8 cellular contexts compared by ENCODE assay signal in genomic region chr12:109994262-109995175, GRCh38. TPM values are rescaled to one million over a fixed set of nuclear protein-coding genes. Genes with fewer than 3 reads are reported as not detected.
DNase-seq lines count a peak whose midpoint lies in the region; FAIRE-seq and TF ChIP-seq lines count a peak whose summit lies in the region.

No MANE protein-coding gene starts in this region.

- TF ChIP-seq CTCF in HFF-Myc (IDR thresholded peaks at IDR 0.05; ENCODE audit: low read depth, low read length, missing control alignments) (no peak), esophagus squamous epithelium (IDR thresholded peaks at IDR 0.05) (no peak)

- peaks cover 0 to 50% (median 22%) of the 10 kb centered on the region in 3 donors for H3K4me1 ChIP-seq in esophagus squamous epithelium

- no peak overlapping the region for H3K27ac ChIP-seq in SK-N-MC
- peak overlapping the region; percentile 5 to 93 (median 88) for H3K27ac ChIP-seq in esophagus squamous epithelium
- peak overlapping the region in 15 of 21 experiments; percentile 87 to 99 (median 95) for H3K27ac ChIP-seq in skin epidermis

- H3K9ac ChIP-seq in SK-N-MC (ENCODE audit: insufficient read length), result peak overlapping the region; percentile 90

- DNase-seq in HFF-Myc (ENCODE audit: extremely low read depth, low read depth) (no peak), SK-N-MC (ENCODE audit: low read depth, low spot score) (no peak), esophagus squamous epithelium (lab: John Stamatoyannopoulos, UW) (no peak), erythroblast (lab: John Stamatoyannopoulos, UW) (no peak), GM12892 (ENCODE audit: insufficient read length) (no peak), NCI-H510A (lab: John Stamatoyannopoulos, UW) (no peak)
- no peak for DNase-seq in activated CD4-positive, CD25-positive, alpha-beta regulatory T cell (lab: John Stamatoyannopoulos, UW)

- H3K36me3 ChIP-seq in SK-N-MC (ENCODE audit: insufficient read depth, low read length) (peaks cover 19% of the 10 kb centered on the region), esophagus squamous epithelium (peaks cover 0 to 21% (median 0%) of the 10 kb centered on the region in 3 donors)

- H3K27me3 ChIP-seq in esophagus squamous epithelium, result no peaks in the 10 kb centered on the region

- 32 to 37% methylated on average over 8 of the region's 8 CpGs for WGBS in esophagus squamous epithelium, 2 donors

- no peak for FAIRE-seq in GM12892 (lab: Jason Lieb, UNC)

- H3K4me3 ChIP-seq in HFF-Myc (replicated peaks; ENCODE audit: low read depth, low read length) (peak overlapping the region; percentile 77), SK-N-MC (peak overlapping the region; percentile 94), esophagus squamous epithelium (peak overlapping the region in 3 of 4 donors; percentile 96 to 99 (median 97)), skin epidermis (peak overlapping the region; percentile 68 to 100 (median 96))

- TF ChIP-seq POLR2A in esophagus squamous epithelium (IDR thresholded peaks at IDR 0.05) (no peak), erythroblast (IDR thresholded peaks at IDR 0.05; ENCODE audit: low read length) (no peak), GM12892 (IDR thresholded peaks at IDR 0.05; ENCODE audit: low read depth, low read length) (no peak)

- H3K9me3 ChIP-seq in SK-N-MC (ENCODE audit: low read depth, low read length) (no peaks in the 10 kb centered on the region), esophagus squamous epithelium (no peaks in the 10 kb centered on the region)

- intact Hi-C loops in esophagus squamous epithelium (cut with DNase I), result no loop called here

RNA-seq across cellular contexts. Expression of gene GIT2, which starts 1.6 kb away (rescaled TPM):
- 10 to 100 TPM; 14.1 to 31.9 (median 21.0) TPM for total RNA-seq in esophagus squamous epithelium
- 34.4 TPM for polyA plus RNA-seq in GM12892 (2012; ENCODE audit: missing spikeins)

RNA-seq across cellular contexts. Expression of gene ANKRD13A, which starts 4.7 kb away (rescaled TPM):
- total RNA-seq in esophagus squamous epithelium, result 10 to 100 TPM; 67.6 to 92.9 (median 72.8) TPM
- polyA plus RNA-seq in GM12892 (2012; ENCODE audit: missing spikeins), result 57.1 TPM

RNA-seq across cellular contexts. Expression of gene C12orf76, which starts 53.8 kb away (rescaled TPM):
- total RNA-seq in esophagus squamous epithelium, result 10 to 100 TPM in 1 of 4 donors, 1 to 10 TPM in 3; 3.2 to 10.8 (median 5.9) TPM
- polyA plus RNA-seq in GM12892 (2012; ENCODE audit: missing spikeins), result 14.7 TPM
